ENCODE assay signal across 16 cellular contexts in genomic region chrX:149931355-149931754, GRCh38. TPM values are rescaled to one million over a fixed set of nuclear protein-coding genes. Genes with fewer than 3 reads are reported as not detected.
DNase-seq lines count a peak whose midpoint lies in the region; ATAC-seq, FAIRE-seq and TF ChIP-seq lines count a peak whose summit lies in the region.
"Not testable (repeated sequence)": the region's sequence is repeated elsewhere in the genome, so short reads cannot be mapped to it uniquely, and the experiment has no call there.
"Had no signal": no experiment of that assay in that cellular context is flagged by ENCODE, and none has a peak within 500 bp of the region (broad histone marks: within the 10 kb centered on the region; RNA-seq: fewer than 3 reads in every experiment).

No MANE protein-coding gene starts in this region.

- not testable (repeated sequence) for TF ChIP-seq RAD21 in A549 (conservative IDR thresholded peaks at IDR 0.05 in 1 of 2, IDR thresholded peaks at IDR 0.05 in 1 of 2)

- H3K79me2 ChIP-seq in astrocyte (ENCODE audit: insufficient read depth, low read length); endothelial cell of umbilical vein (ENCODE audit: control insufficient read depth, insufficient read depth, low read length): not testable (repeated sequence)

- not testable (repeated sequence) for H3K4me3 ChIP-seq in A549; astrocyte (ENCODE audit: insufficient read depth, low read depth, low read length); bronchial epithelial cell (ENCODE audit: low read depth, low read length); endothelial cell of umbilical vein (replicated peaks in 1 of 3; ENCODE audit: insufficient read depth in 1 of 3, low read depth in 1 of 3, low read length in 3 of 3); right lobe of liver

- BruUV-seq in endothelial cell of umbilical vein (replicated peaks; lab: Mats Ljungman, UMichigan), result not testable (repeated sequence)

- not testable (repeated sequence) for H3K4me1 Mint-ChIP-seq in astrocyte (ENCODE audit: low read depth, unreplicated experiment)

- not testable (repeated sequence) for H3K9me1 ChIP-seq in endothelial cell of umbilical vein (replicated peaks; ENCODE audit: control insufficient read depth, extremely low read depth, insufficient read depth, low read length)

- POLR2A ChIA-PET in A549 (lab: Yijun Ruan, JAX); endothelial cell of umbilical vein (lab: Charles Lee): not testable (repeated sequence)

- not testable (repeated sequence) for H3K27me3 Mint-ChIP-seq in astrocyte (ENCODE audit: low read depth, unreplicated experiment)

- not testable (repeated sequence) for ATAC-seq in A549
- ATAC-seq in right lobe of liver, result peak; percentile 25 to 40 (median 36)

- H3K27ac Mint-ChIP-seq in astrocyte (ENCODE audit: unreplicated experiment), result not testable (repeated sequence)

- TF ChIP-seq EP300 in A549 (IDR thresholded peaks at IDR 0.05), result not testable (repeated sequence)

- dilution Hi-C loops in endothelial cell of umbilical vein (cut with MboI; ENCODE audit: extremely low pct_ligation_motif_present, low sequenced_read_pairs), result not testable (repeated sequence)

- not testable (repeated sequence) for H3K9me3 ChIP-seq in A549; astrocyte (ENCODE audit: insufficient read depth, low read depth, low read length); endothelial cell of umbilical vein (replicated peaks; ENCODE audit: control insufficient read depth, insufficient read depth, low read length); right lobe of liver

- H3K9ac ChIP-seq in astrocyte (ENCODE audit: low read length); endothelial cell of umbilical vein (replicated peaks; ENCODE audit: extremely low read depth, insufficient read depth, low read length): not testable (repeated sequence)

- not testable (repeated sequence) for TF ChIP-seq POLR2A in A549 (IDR thresholded peaks at IDR 0.05; ENCODE audit: low read length); endothelial cell of umbilical vein (IDR thresholded peaks at IDR 0.05; ENCODE audit: low read depth, low read length); right lobe of liver (IDR thresholded peaks at IDR 0.05)

- not testable (repeated sequence) for H3K27me3 ChIP-seq in astrocyte (ENCODE audit: insufficient read depth, low read length); bronchial epithelial cell (ENCODE audit: control insufficient read depth, insufficient read depth, low read length); endothelial cell of umbilical vein (ENCODE audit: control insufficient read depth in 2 of 2, insufficient read depth in 2 of 2, low read length in 2 of 2); right lobe of liver

- WGBS in A549 (ENCODE audit: missing lambda C conversion rate), result 83% methylated on average over 2 of the region's 4 CpGs
- WGBS in right lobe of liver (ENCODE audit: insufficient coverage, low coverage, low lambda C conversion rate, missing lambda C conversion rate), result 17% methylated on average over 1 of the region's 4 CpGs

- H3K4me1 ChIP-seq in A549; astrocyte (ENCODE audit: insufficient read depth, low read length); endothelial cell of umbilical vein (ENCODE audit: control insufficient read depth, extremely low read depth, insufficient read depth, low read length); right lobe of liver: not testable (repeated sequence)

- CTCF ChIA-PET in A549 (lab: Yijun Ruan, JAX), result interaction anchor here (0.6 kb wide), 1 partner anchor 324 kb away, joined by 4 read pairs; no protein-coding TSS in a partner anchor
- CTCF ChIA-PET in endothelial cell of umbilical vein (lab: Charles Lee), result not testable (repeated sequence)

- H3K4me2 ChIP-seq in A549; astrocyte (ENCODE audit: low read length); endothelial cell of umbilical vein (ENCODE audit: insufficient read depth, low read length): not testable (repeated sequence)

- TF ChIP-seq CTCF in A549 (IDR thresholded peaks at IDR 0.05); astrocyte (IDR thresholded peaks at IDR 0.05; ENCODE audit: insufficient read depth, low read depth, low read length); bronchial epithelial cell (IDR thresholded peaks at IDR 0.05; ENCODE audit: insufficient read depth, low read length, severe bottlenecking); endothelial cell of umbilical vein (IDR thresholded peaks at IDR 0.05; ENCODE audit: extremely low read depth in 1 of 2, insufficient read depth in 1 of 2, low read depth in 1 of 2, low read length in 2 of 2); right lobe of liver (IDR thresholded peaks at IDR 0.05): not testable (repeated sequence)

- H2AFZ ChIP-seq in astrocyte (ENCODE audit: low read depth, low read length); endothelial cell of umbilical vein (ENCODE audit: low read depth, low read length): not testable (repeated sequence)

- not testable (repeated sequence) for H3K9me3 Mint-ChIP-seq in astrocyte (ENCODE audit: unreplicated experiment)

- DNase-seq in A549 (ENCODE audit: low read depth in 1 of 2, low spot score in 1 of 2); GM19239 (ENCODE audit: insufficient read length, low spot score); astrocyte (ENCODE audit: low read depth); bronchial epithelial cell (ENCODE audit: low read depth); endothelial cell of umbilical vein (ENCODE audit: low read depth, low spot score); right lobe of liver: not testable (repeated sequence)

- not testable (repeated sequence) for H4K20me1 ChIP-seq in astrocyte (ENCODE audit: insufficient read depth, low read length); endothelial cell of umbilical vein (replicated peaks; ENCODE audit: control insufficient read depth, extremely low read depth, insufficient read depth, low read length)

- H3K36me3 ChIP-seq in astrocyte (ENCODE audit: insufficient read depth, low read length); bronchial epithelial cell (ENCODE audit: control insufficient read depth, insufficient read depth, low read length); endothelial cell of umbilical vein (ENCODE audit: control insufficient read depth in 2 of 2, extremely low read depth in 1 of 2, insufficient read depth in 2 of 2, low read length in 2 of 2); right lobe of liver: not testable (repeated sequence)

- H3K27ac ChIP-seq in A549; astrocyte (ENCODE audit: low read depth, low read length); endothelial cell of umbilical vein (ENCODE audit: insufficient read depth, low read depth, low read length); right lobe of liver: not testable (repeated sequence)

- intact Hi-C loops in endothelial cell of umbilical vein (cut with micrococcal nuclease), result loop anchor here (10.0 kb wide), 1 partner anchor 427 kb away; the partner anchor contains the start of gene IDS
- intact Hi-C loops in right lobe of liver (cut with DNase I), result not testable (repeated sequence)

- FAIRE-seq in A549 (lab: Jason Lieb, UNC) (peak; percentile 98), GM19239 (lab: Jason Lieb, UNC) (peak; percentile 64), astrocyte (lab: Jason Lieb, UNC) (peak; percentile 95), bronchial epithelial cell (lab: Jason Lieb, UNC) (peak; percentile 28), endothelial cell of umbilical vein (lab: Jason Lieb, UNC) (peak; percentile 82)

- H3K4me3 Mint-ChIP-seq in astrocyte (ENCODE audit: unreplicated experiment), result not testable (repeated sequence)

- not testable (repeated sequence) for H3K36me3 Mint-ChIP-seq in astrocyte (ENCODE audit: low read depth, unreplicated experiment)

RNA-seq across cellular contexts. Expression of gene HSFX4, which starts 2.0 kb away (rescaled TPM):
- polyA plus RNA-seq in A549 (2011; rRNA removed) (not detected in 2 replicates), A549 (2017; fragmentation: RNase III; extraction: RNeasy Plus Mini Kit Qiagen cat#74134 plus additional on column Dnase treatment) (not detected in 3 replicates), endothelial cell of umbilical vein (not detected in 2 replicates)
- not detected in 2 replicates for polyA plus RNA-seq in A549 (2012; cell fraction: cytosol; rRNA removed)
- not detected in 2 replicates for polyA plus RNA-seq in A549 (2012; cell fraction: nucleus; rRNA removed)
- polyA minus RNA-seq in A549 (2011; rRNA and poly(A)+ RNA removed), result not detected in 2 replicates
- total RNA-seq in astrocyte (not detected in 2 replicates), bronchial epithelial cell (not detected in 2 replicates), endothelial cell of umbilical vein (not detected in 2 replicates), right lobe of liver (not detected)
- polyA plus RNA-seq in endothelial cell of umbilical vein (2011; cell fraction: cytosol; rRNA removed), result not detected in 2 replicates
- not detected in 2 replicates for polyA plus RNA-seq in endothelial cell of umbilical vein (2011; cell fraction: nucleus; rRNA removed)
- polyA plus RNA-seq in endothelial cell of umbilical vein (2012), result not detected in 2 replicates
- not detected in 2 replicates for polyA minus RNA-seq in endothelial cell of umbilical vein
- not detected for polyA minus RNA-seq in endothelial cell of umbilical vein (2011; cell fraction: cytosol; rRNA and poly(A)+ RNA removed)
- not detected in 2 replicates for polyA minus RNA-seq in endothelial cell of umbilical vein (2011; cell fraction: nucleus; rRNA and poly(A)+ RNA removed)
- total RNA-seq: A172; A673; CD4-positive, alpha-beta memory T cell; CD4-positive, CD25-positive, alpha-beta regulatory T cell; CD8-positive, alpha-beta memory T cell; Daoy; G401; GM12878 had no signal
- polyA plus RNA-seq: AG04450; CD14-positive monocyte; CD4-positive, alpha-beta memory T cell; CD4-positive, CD25-positive, alpha-beta regulatory T cell; CD8-positive, alpha-beta memory T cell had no signal

RNA-seq across cellular contexts. Expression of gene EOLA2, which starts 6.9 kb away (rescaled TPM):
- polyA plus RNA-seq in A549 (2011; rRNA removed), result 60.9 and 61.7 TPM in 2 replicates
- 53.2 and 55.3 TPM in 2 replicates for polyA plus RNA-seq in A549 (2012; cell fraction: cytosol; rRNA removed)
- 55.8 and 57.6 TPM in 2 replicates for polyA plus RNA-seq in A549 (2012; cell fraction: nucleus; rRNA removed)
- polyA plus RNA-seq in A549 (2017; fragmentation: RNase III; extraction: RNeasy Plus Mini Kit Qiagen cat#74134 plus additional on column Dnase treatment), result 34.0 to 37.7 TPM (median 34.5 TPM) in 3 replicates
- 25.0 and 27.7 TPM in 2 replicates for polyA minus RNA-seq in A549 (2011; rRNA and poly(A)+ RNA removed)
- total RNA-seq in astrocyte, result 36.4 and 42.4 TPM in 2 replicates
- total RNA-seq in bronchial epithelial cell, result 21.9 and 38.0 TPM in 2 replicates
- 24.3 and 35.5 TPM in 2 replicates for total RNA-seq in endothelial cell of umbilical vein
- 28.2 and 33.0 TPM in 2 replicates for polyA plus RNA-seq in endothelial cell of umbilical vein
- polyA plus RNA-seq in endothelial cell of umbilical vein (2011; cell fraction: cytosol; rRNA removed), result 40.1 and 46.0 TPM in 2 replicates
- polyA plus RNA-seq in endothelial cell of umbilical vein (2011; cell fraction: nucleus; rRNA removed), result 62.7 and 67.8 TPM in 2 replicates
- 34.1 and 39.3 TPM in 2 replicates for polyA plus RNA-seq in endothelial cell of umbilical vein (2012)
- polyA minus RNA-seq in endothelial cell of umbilical vein, result 20.8 and 26.5 TPM in 2 replicates
- polyA minus RNA-seq in endothelial cell of umbilical vein (2011; cell fraction: cytosol; rRNA and poly(A)+ RNA removed), result 15.6 TPM
- polyA minus RNA-seq in endothelial cell of umbilical vein (2011; cell fraction: nucleus; rRNA and poly(A)+ RNA removed), result 14.2 and 14.5 TPM in 2 replicates
- 10 to 100 TPM; 13.8 to 26.9 (median 16.7) TPM for total RNA-seq in right lobe of liver

RNA-seq across cellular contexts. Expression of gene MAGEA8, which starts 50.4 kb away (rescaled TPM):
- polyA plus RNA-seq in A549 (2011; rRNA removed) (not detected in 2 replicates), A549 (2017; fragmentation: RNase III; extraction: RNeasy Plus Mini Kit Qiagen cat#74134 plus additional on column Dnase treatment) (not detected in 3 replicates), endothelial cell of umbilical vein (not detected in 2 replicates)
- polyA plus RNA-seq in A549 (2012; cell fraction: cytosol; rRNA removed), result not detected in 2 replicates
- not detected in 2 replicates for polyA plus RNA-seq in A549 (2012; cell fraction: nucleus; rRNA removed)
- not detected in 2 replicates for polyA minus RNA-seq in A549 (2011; rRNA and poly(A)+ RNA removed)
- total RNA-seq in astrocyte (not detected in 2 replicates), bronchial epithelial cell (not detected in 2 replicates), endothelial cell of umbilical vein (not detected in 2 replicates), right lobe of liver (not detected)
- not detected in 2 replicates for polyA plus RNA-seq in endothelial cell of umbilical vein (2011; cell fraction: cytosol; rRNA removed)
- not detected in 2 replicates for polyA plus RNA-seq in endothelial cell of umbilical vein (2011; cell fraction: nucleus; rRNA removed)
- polyA plus RNA-seq in endothelial cell of umbilical vein (2012), result not detected in 2 replicates
- polyA minus RNA-seq in endothelial cell of umbilical vein, result not detected in 2 replicates
- polyA minus RNA-seq in endothelial cell of umbilical vein (2011; cell fraction: cytosol; rRNA and poly(A)+ RNA removed), result not detected
- polyA minus RNA-seq in endothelial cell of umbilical vein (2011; cell fraction: nucleus; rRNA and poly(A)+ RNA removed), result not detected in 2 replicates
- total RNA-seq: A172; A673; CD4-positive, alpha-beta memory T cell; CD4-positive, CD25-positive, alpha-beta regulatory T cell; CD8-positive, alpha-beta memory T cell; Daoy; G401; GM12878 had no signal
- polyA plus RNA-seq: AG04450; CD14-positive monocyte; CD4-positive, alpha-beta memory T cell; CD4-positive, CD25-positive, alpha-beta regulatory T cell; CD8-positive, alpha-beta memory T cell had no signal
